Comparison of ENCODE assay signal across 14 cellular contexts in the genomic region with DNA sequence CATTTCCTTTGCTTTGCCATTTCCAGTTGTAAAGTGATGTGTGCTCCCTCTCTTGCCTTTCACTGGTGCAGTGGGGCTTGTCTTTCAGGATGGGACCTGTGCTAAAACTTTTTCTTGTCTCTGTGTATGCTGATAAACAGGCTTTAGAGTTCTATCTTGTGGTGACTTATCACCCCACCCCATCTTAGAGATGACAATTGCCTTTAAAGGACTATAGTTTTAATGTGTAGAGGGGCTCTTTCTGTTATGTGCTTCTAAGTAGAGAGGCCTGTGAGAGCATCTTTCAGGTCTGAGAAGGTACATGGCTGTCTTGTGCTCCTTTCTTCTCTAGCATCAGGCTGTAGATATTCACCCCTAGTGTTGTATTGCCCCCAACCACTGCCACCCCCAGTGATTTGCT.
"Had no signal": no experiment of that assay in that cellular context is flagged by ENCODE, and none has a peak within 500 bp of the region (broad histone marks: within the 10 kb centered on the region; RNA-seq: fewer than 3 reads in every experiment).

No MANE protein-coding gene starts in this region.

- H3K4me3 Mint-ChIP-seq: activated B cell treated with CpG ODN at 0.5 μM for 24 hours; activated T-helper 1 cell treated with anti-CD3 and anti-CD28 coated beads, Interleukin-12 subunit alpha, Interleukin-12 subunit beta, Interleukin-2, Interleukin-4 antibody, amounts not matched to agents 30 ng/mL and 10 ng/mL and 1 ng/mL, durations not matched to agents 14 hours and 24 hours and 36 hours; endodermal cell; stimulated activated naive B cell treated with anti-CD40 and anti-IgM and Interleukin-4, amounts not matched to agents 10 μg/mL and 1 μg/mL and 100 μg/mL, for 72 hours had no signal

- H3K27me3 ChIP-seq: tibial artery, uterus had no signal

- H3K36me3 ChIP-seq: uterus had no signal

- H3K27ac ChIP-seq: uterus had no signal

- H3K27ac Mint-ChIP-seq: activated T-helper 1 cell treated with anti-CD3 and anti-CD28 coated beads, Interleukin-12 subunit alpha, Interleukin-12 subunit beta, Interleukin-2, Interleukin-4 antibody, amounts not matched to agents 30 ng/mL and 10 ng/mL and 1 ng/mL, durations not matched to agents 14 hours and 24 hours and 36 hours; endodermal cell; stimulated activated naive B cell treated with anti-CD40 and anti-IgM and Interleukin-4, amounts not matched to agents 10 μg/mL and 1 μg/mL and 100 μg/mL, for 72 hours had no signal

- H3K9me3 Mint-ChIP-seq: activated B cell treated with CpG ODN at 0.5 μM for 24 hours; activated T-helper 1 cell treated with anti-CD3 and anti-CD28 coated beads, Interleukin-12 subunit alpha, Interleukin-12 subunit beta, Interleukin-2, Interleukin-4 antibody, amounts not matched to agents 30 ng/mL and 10 ng/mL and 1 ng/mL, durations not matched to agents 14 hours and 24 hours and 36 hours; endodermal cell; stimulated activated naive B cell treated with anti-CD40 and anti-IgM and Interleukin-4, amounts not matched to agents 10 μg/mL and 1 μg/mL and 100 μg/mL, for 72 hours had no signal

- DNase-seq: activated B cell treated with CpG ODN at 0.5 μM for 24 hours; activated CD4-positive, alpha-beta T cell treated with anti-CD3 and anti-CD28 coated beads for 48 hours; activated CD8-positive, alpha-beta memory T cell treated with anti-CD3 and anti-CD28 coated beads for 24 hours; endodermal cell; left colon; retina; stimulated activated CD4-positive, alpha-beta T cell treated with anti-CD3 and anti-CD28 coated beads, Interleukin-15, amount 100 ng/mL, for 24 hours; stimulated activated CD4-positive, alpha-beta T cell treated with anti-CD3 and anti-CD28 coated beads, Interleukin-4, amount 100 ng/mL, for 1 hour; stimulated activated naive B cell treated with anti-CD40 and anti-IgM and Interleukin-4, amounts not matched to agents 10 μg/mL and 1 μg/mL and 100 μg/mL, for 72 hours; T1000; tibial artery; uterus had no signal

- H3K4me3 ChIP-seq: lung, tibial artery, uterus had no signal

- H3K27me3 Mint-ChIP-seq: activated B cell treated with CpG ODN at 0.5 μM for 24 hours; stimulated activated naive B cell treated with anti-CD40 and anti-IgM and Interleukin-4, amounts not matched to agents 10 μg/mL and 1 μg/mL and 100 μg/mL, for 72 hours had no signal

- ATAC-seq: left colon; stimulated activated naive B cell treated with anti-CD40 and anti-IgM and Interleukin-4, amounts not matched to agents 10 μg/mL and 1 μg/mL and 100 μg/mL, for 72 hours had no signal

- H3K9me3 ChIP-seq: tibial artery, uterus had no signal

- H3K4me1 ChIP-seq: uterus had no signal
